1 cellular context compared by ENCODE assay signal in genomic region chr16:55294129-55294528, GRCh38.
TF ChIP-seq lines count a peak whose summit lies in the region.

No MANE protein-coding gene starts in this region.

TF ChIP-seq in HepG2, 621 proteins besides CTCF, POLR2A, EP300 and RAD21 (continued from another document):
- no peak for TF ChIP-seq THAP8 (CRISPR knock-in tag; IDR thresholded peaks at IDR 0.05; ENCODE audit: borderline replicate concordance)
TF ChIP-seq in HepG2: peak in this region for 2.
